ENCODE assay signal across 34 cellular contexts in genomic region chr4:23838131-23838530, GRCh38. TPM values are rescaled to one million over a fixed set of nuclear protein-coding genes. Genes with fewer than 3 reads are reported as not detected.
"Had no signal": no experiment of that assay in that cellular context is flagged by ENCODE, and none has a peak within 500 bp of the region (broad histone marks: within the 10 kb centered on the region; RNA-seq: fewer than 3 reads in every experiment).

No MANE protein-coding gene starts in this region.

- H3K9me3 ChIP-seq: adrenal gland, body of pancreas, colonic mucosa had no signal

- H3K27me3 Mint-ChIP-seq: activated CD4-positive, alpha-beta memory T cell treated with anti-CD3 and anti-CD28 coated beads for 36 hours; activated CD4-positive, alpha-beta T cell treated with anti-CD3 and anti-CD28 coated beads for 36 hours; activated CD4-positive, alpha-beta T cell treated with anti-CD3 and anti-CD28 coated beads, Interleukin-2, amount 10 ng/mL, durations not matched to agents 24 days and 14 days; activated CD8-positive, alpha-beta memory T cell treated with anti-CD3 and anti-CD28 coated beads, Interleukin-2, amount 10 ng/mL, durations not matched to agents 7 days and 5 days; activated naive CD4-positive, alpha-beta T cell treated with anti-CD3 and anti-CD28 coated beads, Interleukin-2, amount 50 U/mL, for 24 hours; activated naive CD8-positive, alpha-beta T cell treated with anti-CD3 and anti-CD28 coated beads for 36 hours; activated naive CD8-positive, alpha-beta T cell treated with anti-CD3 and anti-CD28 coated beads, Interleukin-2, amount 50 U/mL, for 24 hours; T-helper 17 cell had no signal

- ATAC-seq: activated CD4-positive, alpha-beta T cell treated with anti-CD3 and anti-CD28 coated beads for 36 hours; activated CD8-positive, alpha-beta memory T cell treated with anti-CD3 and anti-CD28 coated beads, Interleukin-2, amount 10 ng/mL, durations not matched to agents 7 days and 5 days; activated CD8-positive, alpha-beta T cell treated with anti-CD3 and anti-CD28 coated beads, Interleukin-2, amount 10 ng/mL, durations not matched to agents 7 days and 5 days; activated naive CD8-positive, alpha-beta T cell treated with anti-CD3 and anti-CD28 coated beads, Interleukin-2, amount 50 U/mL, for 24 hours; body of pancreas; esophagus mucosa; T-helper 17 cell had no signal

- DNase-seq: activated CD4-positive, alpha-beta memory T cell treated with anti-CD3 and anti-CD28 coated beads for 36 hours; activated CD4-positive, alpha-beta T cell treated with anti-CD3 and anti-CD28 coated beads for 36 hours; activated CD4-positive, alpha-beta T cell treated with anti-CD3 and anti-CD28 coated beads, Interleukin-2, amount 10 ng/mL, durations not matched to agents 24 days and 14 days; activated CD4-positive, CD25-positive, alpha-beta regulatory T cell; activated CD4-positive, CD25-positive, alpha-beta regulatory T cell treated with anti-CD3 and anti-CD28 coated beads, Interleukin-2, amount 50 U/mL, for 72 hours; activated CD8-positive, alpha-beta memory T cell treated with anti-CD3 and anti-CD28 coated beads, Interleukin-2, amount 10 ng/mL, durations not matched to agents 7 days and 5 days; activated CD8-positive, alpha-beta memory T cell treated with anti-CD3 and anti-CD28 coated beads, Interleukin-2, amount 50 U/mL, for 4 hours; activated CD8-positive, alpha-beta T cell treated with anti-CD3 and anti-CD28 coated beads, Interleukin-2, amount 10 ng/mL, durations not matched to agents 7 days and 5 days; activated effector memory CD4-positive, alpha-beta T cell treated with anti-CD3 and anti-CD28 coated beads, Interleukin-2, amount 50 U/mL, for 16 hours; activated naive CD4-positive, alpha-beta T cell treated with anti-CD3 and anti-CD28 coated beads for 36 hours; activated naive CD8-positive, alpha-beta T cell treated with anti-CD3 and anti-CD28 coated beads for 36 hours; activated naive CD8-positive, alpha-beta T cell treated with anti-CD3 and anti-CD28 coated beads, Interleukin-2, amount 50 U/mL, for 24 hours; activated T-cell treated with anti-CD3 and anti-CD28 coated beads, Interleukin-2, amount 50 U/mL, for 1 hour; activated T-cell treated with anti-CD3 and anti-CD28 coated beads, Interleukin-2, amount 50 U/mL, for 48 hours; adrenal gland; amygdala; aorta; body of pancreas; central memory CD4-positive, alpha-beta T cell; cerebellar nuclear complex; colonic mucosa; effector CD8-positive, alpha-beta T cell; foreskin fibroblast; glutamatergic neuron; T-helper 1 cell; T-helper 17 cell; T1000 had no signal

- FAIRE-seq: frontal cortex had no signal

- H3K4me1 ChIP-seq: adrenal gland, colonic mucosa had no signal

- H3K27ac Mint-ChIP-seq: activated CD4-positive, alpha-beta memory T cell treated with anti-CD3 and anti-CD28 coated beads for 36 hours; activated CD4-positive, alpha-beta T cell treated with anti-CD3 and anti-CD28 coated beads for 36 hours; activated CD4-positive, alpha-beta T cell treated with anti-CD3 and anti-CD28 coated beads, Interleukin-2, amount 10 ng/mL, durations not matched to agents 24 days and 14 days; activated CD8-positive, alpha-beta memory T cell treated with anti-CD3 and anti-CD28 coated beads, Interleukin-2, amount 10 ng/mL, durations not matched to agents 7 days and 5 days; activated CD8-positive, alpha-beta T cell treated with anti-CD3 and anti-CD28 coated beads, Interleukin-2, amount 10 ng/mL, durations not matched to agents 7 days and 5 days; activated naive CD4-positive, alpha-beta T cell treated with anti-CD3 and anti-CD28 coated beads for 36 hours; activated naive CD4-positive, alpha-beta T cell treated with anti-CD3 and anti-CD28 coated beads, Interleukin-2, amount 50 U/mL, for 24 hours; activated naive CD8-positive, alpha-beta T cell treated with anti-CD3 and anti-CD28 coated beads for 36 hours; activated naive CD8-positive, alpha-beta T cell treated with anti-CD3 and anti-CD28 coated beads, Interleukin-2, amount 50 U/mL, for 24 hours; activated T-helper 1 cell treated with anti-CD3 and anti-CD28 coated beads, Interleukin-12 subunit alpha, Interleukin-12 subunit beta, Interleukin-2, Interleukin-4 antibody, amounts not matched to agents 30 ng/mL and 10 ng/mL and 1 ng/mL, durations not matched to agents 14 hours and 24 hours and 36 hours; activated T-helper 2 cell treated with anti-CD3 and anti-CD28 coated beads, Interferon-gamma antibody, Interleukin-2, Interleukin-4, amounts not matched to agents 10 μg/mL and 5 μg/mL and 100 μg/mL, durations not matched to agents 14 hours and 24 hours and 36 hours; T-helper 17 cell; T-helper 2 cell treated with Interferon-gamma antibody and Interleukin-4, amounts not matched to agents 5 μg/mL and 100 μg/mL, for 36 hours had no signal

- H3K27ac ChIP-seq: adrenal gland, body of pancreas, colonic mucosa had no signal

- H3K27me3 ChIP-seq: adrenal gland, body of pancreas, colonic mucosa had no signal

- H3K4me3 Mint-ChIP-seq: activated CD4-positive, alpha-beta memory T cell treated with anti-CD3 and anti-CD28 coated beads for 36 hours; activated CD4-positive, alpha-beta T cell treated with anti-CD3 and anti-CD28 coated beads for 36 hours; activated CD4-positive, alpha-beta T cell treated with anti-CD3 and anti-CD28 coated beads, Interleukin-2, amount 10 ng/mL, durations not matched to agents 24 days and 14 days; activated CD8-positive, alpha-beta memory T cell treated with anti-CD3 and anti-CD28 coated beads, Interleukin-2, amount 10 ng/mL, durations not matched to agents 7 days and 5 days; activated CD8-positive, alpha-beta T cell treated with anti-CD3 and anti-CD28 coated beads, Interleukin-2, amount 10 ng/mL, durations not matched to agents 7 days and 5 days; activated naive CD4-positive, alpha-beta T cell treated with anti-CD3 and anti-CD28 coated beads for 36 hours; activated naive CD4-positive, alpha-beta T cell treated with anti-CD3 and anti-CD28 coated beads, Interleukin-2, amount 50 U/mL, for 24 hours; activated naive CD8-positive, alpha-beta T cell treated with anti-CD3 and anti-CD28 coated beads for 36 hours; activated naive CD8-positive, alpha-beta T cell treated with anti-CD3 and anti-CD28 coated beads, Interleukin-2, amount 50 U/mL, for 24 hours; activated T-helper 1 cell treated with anti-CD3 and anti-CD28 coated beads, Interleukin-12 subunit alpha, Interleukin-12 subunit beta, Interleukin-2, Interleukin-4 antibody, amounts not matched to agents 30 ng/mL and 10 ng/mL and 1 ng/mL, durations not matched to agents 14 hours and 24 hours and 36 hours; T-helper 17 cell; T-helper 2 cell treated with Interferon-gamma antibody and Interleukin-4, amounts not matched to agents 5 μg/mL and 100 μg/mL, for 36 hours had no signal

- H3K36me3 ChIP-seq: adrenal gland, colonic mucosa had no signal

- H3K9me3 Mint-ChIP-seq: activated CD4-positive, alpha-beta memory T cell treated with anti-CD3 and anti-CD28 coated beads for 36 hours; activated CD4-positive, alpha-beta T cell treated with anti-CD3 and anti-CD28 coated beads, Interleukin-2, amount 10 ng/mL, durations not matched to agents 24 days and 14 days; activated naive CD4-positive, alpha-beta T cell treated with anti-CD3 and anti-CD28 coated beads for 36 hours; activated naive CD4-positive, alpha-beta T cell treated with anti-CD3 and anti-CD28 coated beads, Interleukin-2, amount 50 U/mL, for 24 hours; activated naive CD8-positive, alpha-beta T cell treated with anti-CD3 and anti-CD28 coated beads for 36 hours; activated T-helper 1 cell treated with anti-CD3 and anti-CD28 coated beads, Interleukin-12 subunit alpha, Interleukin-12 subunit beta, Interleukin-2, Interleukin-4 antibody, amounts not matched to agents 30 ng/mL and 10 ng/mL and 1 ng/mL, durations not matched to agents 14 hours and 24 hours and 36 hours; activated T-helper 2 cell treated with anti-CD3 and anti-CD28 coated beads, Interferon-gamma antibody, Interleukin-2, Interleukin-4, amounts not matched to agents 10 μg/mL and 5 μg/mL and 100 μg/mL, durations not matched to agents 14 hours and 24 hours and 36 hours; T-helper 2 cell treated with Interferon-gamma antibody and Interleukin-4, amounts not matched to agents 5 μg/mL and 100 μg/mL, for 36 hours had no signal

- H3K4me1 Mint-ChIP-seq: activated CD4-positive, alpha-beta T cell treated with anti-CD3 and anti-CD28 coated beads for 36 hours; activated CD4-positive, alpha-beta T cell treated with anti-CD3 and anti-CD28 coated beads, Interleukin-2, amount 10 ng/mL, durations not matched to agents 24 days and 14 days; activated CD8-positive, alpha-beta memory T cell treated with anti-CD3 and anti-CD28 coated beads, Interleukin-2, amount 10 ng/mL, durations not matched to agents 7 days and 5 days; activated naive CD4-positive, alpha-beta T cell treated with anti-CD3 and anti-CD28 coated beads, Interleukin-2, amount 50 U/mL, for 24 hours; activated naive CD8-positive, alpha-beta T cell treated with anti-CD3 and anti-CD28 coated beads for 36 hours; activated naive CD8-positive, alpha-beta T cell treated with anti-CD3 and anti-CD28 coated beads, Interleukin-2, amount 50 U/mL, for 24 hours; T-helper 17 cell had no signal

- H3K4me3 ChIP-seq: adrenal gland, body of pancreas, colonic mucosa had no signal

- H3K36me3 Mint-ChIP-seq: activated CD4-positive, alpha-beta memory T cell treated with anti-CD3 and anti-CD28 coated beads for 36 hours; activated CD8-positive, alpha-beta memory T cell treated with anti-CD3 and anti-CD28 coated beads, Interleukin-2, amount 10 ng/mL, durations not matched to agents 7 days and 5 days; activated naive CD4-positive, alpha-beta T cell treated with anti-CD3 and anti-CD28 coated beads, Interleukin-2, amount 50 U/mL, for 24 hours; activated naive CD8-positive, alpha-beta T cell treated with anti-CD3 and anti-CD28 coated beads for 36 hours had no signal

RNA-seq across cellular contexts. Expression of gene PPARGC1A, which starts 51.7 kb away (rescaled TPM):
- total RNA-seq: activated CD4-positive, alpha-beta memory T cell treated with anti-CD3 and anti-CD28 coated beads for 36 hours; activated CD4-positive, alpha-beta T cell treated with anti-CD3 and anti-CD28 coated beads for 36 hours; activated CD4-positive, alpha-beta T cell treated with anti-CD3 and anti-CD28 coated beads, Interleukin-2, amount 10 ng/mL, durations not matched to agents 24 days and 14 days; activated CD8-positive, alpha-beta memory T cell treated with anti-CD3 and anti-CD28 coated beads for 36 hours; activated CD8-positive, alpha-beta memory T cell treated with anti-CD3 and anti-CD28 coated beads, Interleukin-2, amount 10 ng/mL, durations not matched to agents 7 days and 5 days; activated CD8-positive, alpha-beta T cell treated with anti-CD3 and anti-CD28 coated beads, Interleukin-2, amount 10 ng/mL, durations not matched to agents 7 days and 5 days; activated naive CD4-positive, alpha-beta T cell treated with anti-CD3 and anti-CD28 coated beads for 36 hours; activated naive CD8-positive, alpha-beta T cell treated with anti-CD3 and anti-CD28 coated beads for 36 hours; activated T-helper 1 cell treated with anti-CD3 and anti-CD28 coated beads, Interleukin-12 subunit alpha, Interleukin-12 subunit beta, Interleukin-2, Interleukin-4 antibody, amounts not matched to agents 30 ng/mL and 10 ng/mL and 1 ng/mL, durations not matched to agents 14 hours and 24 hours and 36 hours; activated T-helper 2 cell treated with anti-CD3 and anti-CD28 coated beads, Interferon-gamma antibody, Interleukin-2, Interleukin-4, amounts not matched to agents 10 μg/mL and 5 μg/mL and 100 μg/mL, durations not matched to agents 14 hours and 24 hours and 36 hours; T-helper 17 cell had no signal
